In the genomic region with DNA sequence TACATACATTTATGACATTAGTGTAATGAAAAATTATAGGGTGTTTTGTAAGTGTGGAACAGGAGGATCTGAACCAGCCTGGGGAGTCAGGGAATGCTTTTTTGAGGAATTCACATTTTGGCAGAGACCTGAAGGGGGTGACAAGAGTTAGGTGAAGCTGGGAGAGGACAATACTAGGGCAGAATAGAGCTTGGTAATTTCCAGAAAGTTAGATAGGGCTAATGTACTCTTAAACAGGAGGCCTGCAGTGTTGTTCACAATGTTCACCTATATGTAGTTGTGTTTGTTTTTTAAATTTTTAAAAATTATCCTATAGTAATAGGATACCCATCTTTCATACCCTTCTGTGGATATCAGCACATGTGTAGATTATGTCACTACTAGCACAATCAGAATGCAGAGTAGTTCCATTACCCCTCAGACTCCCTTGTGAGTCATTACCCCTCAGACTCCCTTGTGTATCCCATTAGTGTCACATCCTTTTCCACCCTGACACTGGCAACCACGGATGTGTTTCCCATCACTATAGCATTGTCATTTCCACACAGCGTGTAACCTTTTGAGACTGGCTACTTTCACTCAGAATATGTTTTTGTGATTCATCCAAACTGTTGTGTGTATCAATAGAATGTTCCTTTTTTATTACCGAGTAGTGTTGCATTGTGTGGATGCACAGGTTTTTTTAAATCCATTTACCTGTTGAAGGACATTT, we compare ENCODE assay signal across 8 cellular contexts. TPM values are rescaled to one million over a fixed set of nuclear protein-coding genes. Genes with fewer than 3 reads are reported as not detected.
DNase-seq lines count a peak whose midpoint lies in the region; ATAC-seq and TF ChIP-seq lines count a peak whose summit lies in the region.
"Had no signal": no experiment of that assay in that cellular context is flagged by ENCODE, and none has a peak within 500 bp of the region (broad histone marks: within the 10 kb centered on the region; RNA-seq: fewer than 3 reads in every experiment).

No MANE protein-coding gene starts in this region.

- WGBS in smooth muscle cell (ENCODE audit: low lambda C conversion rate), result 31% methylated on average over 3 of the region's 3 CpGs

- H3K27ac ChIP-seq in smooth muscle cell (ENCODE audit: low read depth), result peak overlapping the region; percentile 82

- H3K9ac ChIP-seq in smooth muscle cell (ENCODE audit: low read depth), result no peak overlapping the region

- no peaks in the 10 kb centered on the region for H3F3A ChIP-seq in smooth muscle cell (ENCODE audit: low read depth)

- H3K4me3 ChIP-seq in GM12865 (ENCODE audit: low read depth, low read length) (no peak overlapping the region), MG63 (no peak overlapping the region), choroid plexus epithelial cell (ENCODE audit: low read depth, low read length) (no peak overlapping the region), smooth muscle cell (no peak overlapping the region)
- H3K4me3 ChIP-seq: lung had no signal

- no peak overlapping the region for H2AFZ ChIP-seq in smooth muscle cell (ENCODE audit: low read depth)

- H3K4me2 ChIP-seq in smooth muscle cell, result no peak overlapping the region

- no peak for ATAC-seq in GM21381 (IDR thresholded peaks at IDR 0.05; ENCODE audit: unreplicated experiment)
- no peak for ATAC-seq in GM21390 (IDR thresholded peaks at IDR 0.05; ENCODE audit: unreplicated experiment)

- DNase-seq in GM12865 (ENCODE audit: low read depth) (peak; percentile 20), MG63 (peak; percentile 37), choroid plexus epithelial cell (ENCODE audit: low read depth) (peak; percentile 88), smooth muscle cell (lab: John Stamatoyannopoulos, UW; ENCODE audit: unreplicated experiment) (no peak), RPMI8226 (no peak)

- H3K36me3 ChIP-seq in MG63 (no peaks in the 10 kb centered on the region), smooth muscle cell (ENCODE audit: low read depth) (no peaks in the 10 kb centered on the region)

- no peaks in the 10 kb centered on the region for H3K79me2 ChIP-seq in smooth muscle cell (ENCODE audit: low read depth)

- no peaks in the 10 kb centered on the region for H4K20me1 ChIP-seq in smooth muscle cell (ENCODE audit: low read depth)

- peaks cover 5% of the 10 kb centered on the region for H3K4me1 ChIP-seq in smooth muscle cell (ENCODE audit: low read depth)

- H3K9me3 ChIP-seq in MG63 (no peaks in the 10 kb centered on the region), smooth muscle cell (replicated peaks; ENCODE audit: low read depth) (no peaks in the 10 kb centered on the region)

- TF ChIP-seq CTCF in GM12865 (IDR thresholded peaks at IDR 0.05; ENCODE audit: insufficient read depth, low read depth, low read length, missing control alignments) (no peak), choroid plexus epithelial cell (conservative IDR thresholded peaks at IDR 0.05; ENCODE audit: low read depth, low read length) (no peak), smooth muscle cell (IDR thresholded peaks at IDR 0.05; ENCODE audit: borderline replicate concordance, insufficient read depth, poor library complexity, severe bottlenecking) (no peak)

- H3K27me3 ChIP-seq in MG63 (no peaks in the 10 kb centered on the region), smooth muscle cell (ENCODE audit: low read depth) (no peaks in the 10 kb centered on the region)

RNA-seq across cellular contexts. Expression of gene PCCA, which starts 43.1 kb away (rescaled TPM):
- total RNA-seq in MG63 (2014; rRNA removed; shearing (Covaris generic); ENCODE audit: low replicate concordance), result 3.1 and 14.2 TPM in 2 replicates
- total RNA-seq in smooth muscle cell, result 19.5 and 19.6 TPM in 2 replicates
- polyA plus RNA-seq in smooth muscle cell, result 24.0 and 24.7 TPM in 2 replicates

Comparison
In these comparisons a context has a peak if more than half of its experiments do, and no peak if none do; other contexts are left out.
1. DNase-seq: peak in GM12865 (single experiment), MG63 (single experiment) and choroid plexus epithelial cell (single experiment); none in smooth muscle cell (single experiment) and RPMI8226 (single experiment).